22 cellular contexts compared by ENCODE assay signal in genomic region chr18:56615738-56616520, GRCh38. TPM values are rescaled to one million over a fixed set of nuclear protein-coding genes. Genes with fewer than 3 reads are reported as not detected.
DNase-seq lines count a peak whose midpoint lies in the region; ATAC-seq, FAIRE-seq and TF ChIP-seq lines count a peak whose summit lies in the region.
"Had no signal": no experiment of that assay in that cellular context is flagged by ENCODE, and none has a peak within 500 bp of the region (broad histone marks: within the 10 kb centered on the region; RNA-seq: fewer than 3 reads in every experiment).

No MANE protein-coding gene starts in this region.

- FAIRE-seq in GM12891 (lab: Jason Lieb, UNC): peak; percentile 73
- FAIRE-seq: GM18507, K562 had no signal

- no peak overlapping the region for H3K4me3 ChIP-seq in choroid plexus epithelial cell (ENCODE audit: low read depth, low read length)
- H3K4me3 ChIP-seq: dorsolateral prefrontal cortex, K562, testis had no signal

- POLR2A ChIA-PET in GM10248 (lab: Yijun Ruan, JAX): no interaction called here

- peak; percentile 66 for ATAC-seq in HG02759 (IDR thresholded peaks at IDR 0.05; ENCODE audit: unreplicated experiment)
- ATAC-seq: activated CD8-positive, alpha-beta T cell treated with anti-CD3 and anti-CD28 coated beads, Interleukin-2, amount 10 ng/mL, durations not matched to agents 7 days and 5 days; activated T-cell treated with anti-CD3 and anti-CD28 coated beads, Interleukin-2, amount 50 U/mL, for 4 hours; K562; natural killer cell; stimulated activated effector memory CD8-positive, alpha-beta T cell treated with anti-CD3 and anti-CD28 coated beads, Interleukin-12 subunit alpha, Interleukin-12 subunit beta, amount 100 ng/mL, for 72 hours had no signal

- no peaks in the 10 kb centered on the region for H3K4me1 Mint-ChIP-seq in mesothelial cell of epicardium
- H3K4me1 Mint-ChIP-seq: activated naive CD4-positive, alpha-beta T cell treated with anti-CD3 and anti-CD28 coated beads, Interleukin-2, amount 10 ng/mL, durations not matched to agents 7 days and 5 days had no signal

- H3K9me3 Mint-ChIP-seq in mesothelial cell of epicardium: no peaks in the 10 kb centered on the region
- H3K9me3 Mint-ChIP-seq: activated naive CD4-positive, alpha-beta T cell treated with anti-CD3 and anti-CD28 coated beads, Interleukin-2, amount 10 ng/mL, durations not matched to agents 7 days and 5 days; activated T-cell treated with anti-CD3 and anti-CD28 coated beads, Interleukin-2, amount 50 U/mL, for 4 hours; CD4-positive, alpha-beta memory T cell; natural killer cell; stimulated activated effector memory CD8-positive, alpha-beta T cell treated with anti-CD3 and anti-CD28 coated beads, Interleukin-12 subunit alpha, Interleukin-12 subunit beta, amount 100 ng/mL, for 72 hours had no signal

- peaks cover 48% of the 10 kb centered on the region for H3K36me3 Mint-ChIP-seq in mesothelial cell of epicardium

- no peak overlapping the region for H3K4me3 Mint-ChIP-seq in mesothelial cell of epicardium
- H3K4me3 Mint-ChIP-seq: activated CD8-positive, alpha-beta T cell treated with anti-CD3 and anti-CD28 coated beads, Interleukin-2, amount 10 ng/mL, durations not matched to agents 7 days and 5 days; activated naive CD4-positive, alpha-beta T cell treated with anti-CD3 and anti-CD28 coated beads, Interleukin-2, amount 10 ng/mL, durations not matched to agents 7 days and 5 days; activated T-cell treated with anti-CD3 and anti-CD28 coated beads, Interleukin-2, amount 50 U/mL, for 4 hours; CD4-positive, alpha-beta memory T cell; natural killer cell; stimulated activated effector memory CD8-positive, alpha-beta T cell treated with anti-CD3 and anti-CD28 coated beads, Interleukin-12 subunit alpha, Interleukin-12 subunit beta, amount 100 ng/mL, for 72 hours had no signal

- CTCF ChIA-PET in GM10248 (lab: Yijun Ruan, JAX): interaction anchor here (0.7 to 2.2 kb wide), 6 partner anchors 9 to 30 kb away, joined by 3 to 7 read pairs (median 4); no protein-coding TSS in a partner anchor

- TF ChIP-seq CTCF in choroid plexus epithelial cell (conservative IDR thresholded peaks at IDR 0.05; ENCODE audit: low read depth, low read length) (no peak), mesothelial cell of epicardium (IDR thresholded peaks at IDR 0.05; ENCODE audit: unreplicated experiment) (no peak), GM10248 (IDR thresholded peaks at IDR 0.05; ENCODE audit: control extremely low read depth, extremely low read depth, low read depth, missing control alignments) (no peak)

- TF ChIP-seq POLR2A in GM12891 (IDR thresholded peaks at IDR 0.05; ENCODE audit: low read depth, low read length): no peak

- H3K27me3 Mint-ChIP-seq in mesothelial cell of epicardium (ENCODE audit: low read depth): no peaks in the 10 kb centered on the region
- H3K27me3 Mint-ChIP-seq: activated naive CD4-positive, alpha-beta T cell treated with anti-CD3 and anti-CD28 coated beads, Interleukin-2, amount 10 ng/mL, durations not matched to agents 7 days and 5 days; CD4-positive, alpha-beta memory T cell had no signal

- H3K27ac Mint-ChIP-seq in mesothelial cell of epicardium: peak overlapping the region; percentile 15
- H3K27ac Mint-ChIP-seq: activated CD8-positive, alpha-beta T cell treated with anti-CD3 and anti-CD28 coated beads, Interleukin-2, amount 10 ng/mL, durations not matched to agents 7 days and 5 days; activated naive CD4-positive, alpha-beta T cell treated with anti-CD3 and anti-CD28 coated beads, Interleukin-2, amount 10 ng/mL, durations not matched to agents 7 days and 5 days; CD4-positive, alpha-beta memory T cell had no signal

- DNase-seq in GM12891 (ENCODE audit: insufficient read length, low spot score) (no peak), choroid plexus epithelial cell (ENCODE audit: low read depth) (peak; percentile 3), mesothelial cell of epicardium (ENCODE audit: low spot score in 2 of 2, unreplicated experiment in 2 of 2) (no peak), GM10248 (ENCODE audit: extremely low spot score) (no peak), globus pallidus (ENCODE audit: low spot score) (no peak)
- DNase-seq in activated CD4-positive, alpha-beta T cell treated with anti-CD3 and anti-CD28 coated beads, Interleukin-2, amount 50 U/mL, for 4 hours: no peak
- DNase-seq: activated CD8-positive, alpha-beta T cell treated with anti-CD3 and anti-CD28 coated beads, Interleukin-2, amount 10 ng/mL, durations not matched to agents 7 days and 5 days; activated naive CD4-positive, alpha-beta T cell treated with anti-CD3 and anti-CD28 coated beads, Interleukin-2, amount 10 ng/mL, durations not matched to agents 7 days and 5 days; activated T-cell treated with anti-CD3 and anti-CD28 coated beads, Interleukin-2, amount 50 U/mL, for 4 hours; anterior cingulate cortex; CD4-positive, alpha-beta memory T cell; dorsolateral prefrontal cortex; mesendoderm; natural killer cell; NCI-H1694 treated with DMSO at 0.1 percent for 48 hours; NCI-H510A treated with DMSO at 0.1 percent for 48 hours; T1000; testis had no signal

TF ChIP-seq in GM12891, 5 proteins besides CTCF, POLR2A, EP300 and RAD21:
- TF ChIP-seq POLR2AphosphoS5 (IDR thresholded peaks at IDR 0.05; ENCODE audit: low read depth, low read length): no peak
- TF ChIP-seq POU2F2 (IDR thresholded peaks at IDR 0.05; ENCODE audit: low read depth, low read length): no peak
- no peak for TF ChIP-seq SPI1 (IDR thresholded peaks at IDR 0.05; ENCODE audit: low read depth, low read length)
- TF ChIP-seq TAF1 (IDR thresholded peaks at IDR 0.05; ENCODE audit: low read depth, low read length): no peak
- no peak for TF ChIP-seq PAX5 (IDR thresholded peaks at IDR 0.05; ENCODE audit: insufficient read depth, low read length, severe bottlenecking)

RNA-seq across cellular contexts. Expression of gene TXNL1, which starts 22.5 kb away (rescaled TPM):
- polyA plus RNA-seq in GM12891 (2012; ENCODE audit: low read depth, missing spikeins): 65.1 TPM
- total RNA-seq in mesothelial cell of epicardium: 75.9 to 77.3 TPM (median 76.9 TPM) in 3 replicates

RNA-seq across cellular contexts. Expression of gene WDR7, which starts 35.2 kb away (rescaled TPM):
- polyA plus RNA-seq in GM12891 (2012; ENCODE audit: low read depth, missing spikeins): 5.0 TPM
- total RNA-seq in mesothelial cell of epicardium: 22.8 to 28.0 TPM (median 27.4 TPM) in 3 replicates
